Comparison of ENCODE assay signal across 20 cellular contexts in the genomic region with DNA sequence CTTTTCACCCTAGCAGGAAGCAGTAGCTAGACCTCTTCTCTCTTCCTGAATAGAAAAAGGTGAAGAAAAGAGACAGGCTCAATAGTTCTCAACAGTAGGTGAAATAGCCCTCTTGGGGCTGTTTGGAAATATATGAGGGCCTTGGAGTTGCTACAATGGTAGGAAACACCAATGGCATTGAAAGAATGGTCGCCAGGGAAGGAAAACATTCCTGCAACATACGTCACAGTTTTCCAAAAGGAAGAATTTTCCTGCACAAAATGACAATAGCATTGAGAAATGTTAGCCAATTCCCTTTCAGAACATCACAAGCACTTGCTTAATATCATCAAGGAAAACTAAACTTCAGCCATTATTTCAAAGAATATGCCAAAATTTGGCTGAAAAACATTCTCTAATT.
DNase-seq lines count a peak whose midpoint lies in the region; ATAC-seq, FAIRE-seq and TF ChIP-seq lines count a peak whose summit lies in the region.
"Had no signal": no experiment of that assay in that cellular context is flagged by ENCODE, and none has a peak within 500 bp of the region (broad histone marks: within the 10 kb centered on the region; RNA-seq: fewer than 3 reads in every experiment).

No MANE protein-coding gene starts in this region.

- no peak overlapping the region for H4K91ac ChIP-seq in trophoblast cell (ENCODE audit: low read depth, low read length)

- no peaks in the 10 kb centered on the region for H3K36me3 ChIP-seq in astrocyte (ENCODE audit: insufficient read depth, low read length)
- no peaks in the 10 kb centered on the region for H3K36me3 ChIP-seq in trophoblast cell (ENCODE audit: control insufficient read depth in 1 of 2, insufficient read depth in 2 of 2, low read length in 2 of 2)
- no peaks in the 10 kb centered on the region for H3K36me3 ChIP-seq in mucosa of descending colon (ENCODE audit: low read depth)
- H3K36me3 ChIP-seq: BE2C, HAP-1 had no signal

- H4K12ac ChIP-seq in trophoblast cell (ENCODE audit: low read depth, low read length) = no peak overlapping the region

- no peak overlapping the region for H3K4ac ChIP-seq in trophoblast cell (ENCODE audit: low read depth, low read length)

- TF ChIP-seq CTCF in astrocyte (IDR thresholded peaks at IDR 0.05; ENCODE audit: insufficient read depth, low read depth, low read length) = no peak
- TF ChIP-seq CTCF in mucosa of descending colon (IDR thresholded peaks at IDR 0.05) = no peak

- H3K27ac ChIP-seq in astrocyte (ENCODE audit: low read depth, low read length) = no peak overlapping the region
- no peak overlapping the region for H3K27ac ChIP-seq in trophoblast cell (ENCODE audit: low read depth, low read length)
- H3K27ac ChIP-seq: A549, C4-2B had no signal

- no peak overlapping the region for H3K18ac ChIP-seq in trophoblast cell (ENCODE audit: low read length)

- H3K9ac ChIP-seq in astrocyte (ENCODE audit: low read length) (no peak overlapping the region), trophoblast cell (ENCODE audit: low read length) (no peak overlapping the region)

- H3K79me2 ChIP-seq in astrocyte (ENCODE audit: insufficient read depth, low read length) = no peaks in the 10 kb centered on the region
- no peaks in the 10 kb centered on the region for H3K79me2 ChIP-seq in trophoblast cell (ENCODE audit: control insufficient read depth, insufficient read depth, low read length, poor library complexity)

- H3K4me2 ChIP-seq in astrocyte (ENCODE audit: low read length) (no peak overlapping the region), trophoblast cell (ENCODE audit: low read length) (no peak overlapping the region)
- H3K4me2 ChIP-seq: A549 had no signal

- intact Hi-C loops in mucosa of descending colon (cut with DNase I, micrococcal nuclease) = no loop called here

- no peak overlapping the region for H3K4me3 ChIP-seq in astrocyte (ENCODE audit: insufficient read depth, low read depth, low read length)
- H3K4me3 ChIP-seq in trophoblast cell (ENCODE audit: low read depth, low read length) = no peak overlapping the region
- no peak overlapping the region for H3K4me3 ChIP-seq in mucosa of descending colon
- H3K4me3 ChIP-seq: A549, HAP-1 had no signal

- no peak for ATAC-seq in mucosa of descending colon
- no peak for ATAC-seq in HG02938 (IDR thresholded peaks at IDR 0.05; ENCODE audit: unreplicated experiment)
- ATAC-seq: A549 had no signal

- H3K27me3 ChIP-seq in astrocyte (ENCODE audit: insufficient read depth, low read length) (no peaks in the 10 kb centered on the region), trophoblast cell (ENCODE audit: insufficient read depth, low read length) (no peaks in the 10 kb centered on the region)
- H3K27me3 ChIP-seq: BE2C had no signal

- no peak overlapping the region for H2AK5ac ChIP-seq in trophoblast cell (ENCODE audit: low read length)

- H3K4me1 ChIP-seq in astrocyte (ENCODE audit: insufficient read depth, low read length) (peaks cover 5% of the 10 kb centered on the region), trophoblast cell (ENCODE audit: control insufficient read depth in 1 of 2, insufficient read depth in 2 of 2, low read length in 2 of 2) (no peaks in the 10 kb centered on the region), mucosa of descending colon (ENCODE audit: low read depth) (peaks cover 13% of the 10 kb centered on the region)
- H3K4me1 ChIP-seq: A549, BE2C had no signal

- FAIRE-seq in astrocyte (lab: Jason Lieb, UNC) = no peak
- FAIRE-seq: A549, D721Med, G401.6, GM12891, HTR-8/SVneo had no signal

- no peak overlapping the region for H3K23ac ChIP-seq in trophoblast cell (ENCODE audit: low read length)

- H3K36me3 Mint-ChIP-seq in astrocyte (ENCODE audit: low read depth, unreplicated experiment) = no peaks in the 10 kb centered on the region
- H3K36me3 Mint-ChIP-seq: CD4-positive, alpha-beta memory T cell had no signal

- no peaks in the 10 kb centered on the region for H3K79me1 ChIP-seq in trophoblast cell (ENCODE audit: low read length)

- H2BK12ac ChIP-seq in trophoblast cell (ENCODE audit: low read length) = no peak overlapping the region

- no peaks in the 10 kb centered on the region for H4K20me1 ChIP-seq in astrocyte (ENCODE audit: insufficient read depth, low read length)

- no peak overlapping the region for H4K8ac ChIP-seq in trophoblast cell (ENCODE audit: low read depth, low read length)

- H3K27ac Mint-ChIP-seq in astrocyte (ENCODE audit: unreplicated experiment) = peak overlapping the region; percentile 47
- H3K27ac Mint-ChIP-seq: CD4-positive, alpha-beta memory T cell had no signal

- H3K9me3 ChIP-seq in astrocyte (ENCODE audit: insufficient read depth, low read depth, low read length) (no peaks in the 10 kb centered on the region), trophoblast cell (ENCODE audit: insufficient read depth, low read depth, low read length) (no peaks in the 10 kb centered on the region), mucosa of descending colon (no peaks in the 10 kb centered on the region)
- H3K9me3 ChIP-seq: A549, BE2C, HAP-1 had no signal

- no peak overlapping the region for H3K4me3 Mint-ChIP-seq in astrocyte (ENCODE audit: unreplicated experiment)
- H3K4me3 Mint-ChIP-seq: CD4-positive, alpha-beta memory T cell had no signal

- no peak overlapping the region for H2BK5ac ChIP-seq in trophoblast cell (ENCODE audit: low read depth, low read length, poor library complexity)

- H2AFZ ChIP-seq in astrocyte (ENCODE audit: low read depth, low read length) (peak overlapping the region; percentile 4), trophoblast cell (ENCODE audit: insufficient read depth, low read length, poor library complexity) (no peak overlapping the region)

- no CpG with 5 or more reads among the region's 2 CpGs for WGBS in trophoblast cell (ENCODE audit: extremely low coverage, insufficient coverage, insufficient read length)

- DNase-seq in astrocyte (ENCODE audit: low read depth) (peak; percentile 6), dermis blood vessel endothelial cell (peak; percentile 46), glomerular endothelial cell (ENCODE audit: extremely low read depth, low read depth, low spot score) (peak; percentile 60), trophoblast cell (peak; percentile 2 to 71), mucosa of descending colon (no peak), islet precursor cell (no peak)
- DNase-seq: BE2C; CD4-positive, alpha-beta memory T cell; DMS153; DMS79 treated with DMSO at 0.1 percent for 48 hours; EL; GOT3 had no signal

- no peaks in the 10 kb centered on the region for H3K9me3 Mint-ChIP-seq in astrocyte (ENCODE audit: unreplicated experiment)

- H3K27me3 Mint-ChIP-seq in astrocyte (ENCODE audit: low read depth, unreplicated experiment) = no peaks in the 10 kb centered on the region
- H3K27me3 Mint-ChIP-seq: CD4-positive, alpha-beta memory T cell had no signal

- H3K4me1 Mint-ChIP-seq in astrocyte (ENCODE audit: low read depth, unreplicated experiment) = peaks cover 19% of the 10 kb centered on the region
- H3K4me1 Mint-ChIP-seq: CD4-positive, alpha-beta memory T cell had no signal

- H2BK120ac ChIP-seq in trophoblast cell (ENCODE audit: insufficient read depth, low read length, poor library complexity) = no peak overlapping the region

- no peak overlapping the region for H3K14ac ChIP-seq in trophoblast cell (ENCODE audit: low read length)

Comparison
In these comparisons a context has a peak if more than half of its experiments do, and no peak if none do; other contexts are left out.
1. DNase-seq: peak in astrocyte (single experiment), dermis blood vessel endothelial cell (single experiment), glomerular endothelial cell (single experiment) and trophoblast cell (2 of 2); none in mucosa of descending colon (0 of 3) and islet precursor cell (single experiment).